Comparison of ENCODE assay signal across 18 cellular contexts in genomic region chrY:16959071-16959470, GRCh38.
"Had no signal": no experiment of that assay in that cellular context is flagged by ENCODE, and none has a peak within 500 bp of the region (broad histone marks: within the 10 kb centered on the region; RNA-seq: fewer than 3 reads in every experiment).

No MANE protein-coding gene starts in this region.

- H3K36me3 ChIP-seq: cardiac muscle cell, gastrocnemius medialis, neural progenitor cell, prostate gland, right atrium auricular region, tibial artery had no signal

- H3K4me1 ChIP-seq: gastrocnemius medialis, neural progenitor cell, prostate gland, right atrium auricular region, tibial artery had no signal

- H3K9ac ChIP-seq: neural progenitor cell had no signal

- H3K27me3 Mint-ChIP-seq: activated CD8-positive, alpha-beta memory T cell treated with anti-CD3 and anti-CD28 coated beads, Interleukin-2, amount 10 ng/mL, durations not matched to agents 7 days and 5 days; activated naive CD8-positive, alpha-beta T cell; memory B cell; naive thymus-derived CD4-positive, alpha-beta T cell had no signal

- H3K4me1 Mint-ChIP-seq: activated CD8-positive, alpha-beta memory T cell treated with anti-CD3 and anti-CD28 coated beads, Interleukin-2, amount 10 ng/mL, durations not matched to agents 7 days and 5 days; memory B cell; naive thymus-derived CD4-positive, alpha-beta T cell; neural progenitor cell had no signal

- H3K9me3 Mint-ChIP-seq: memory B cell, neural progenitor cell had no signal

- H3K9me3 ChIP-seq: gastrocnemius medialis, prostate gland, right atrium auricular region, tibial artery had no signal

- ATAC-seq: activated CD8-positive, alpha-beta memory T cell treated with anti-CD3 and anti-CD28 coated beads, Interleukin-2, amount 10 ng/mL, durations not matched to agents 7 days and 5 days; gastrocnemius medialis; naive thymus-derived CD4-positive, alpha-beta T cell had no signal

- H3K27me3 ChIP-seq: cardiac muscle cell, gastrocnemius medialis, neural progenitor cell, right atrium auricular region, tibial artery had no signal

- H3K4me2 ChIP-seq: neural progenitor cell had no signal

- H3K27ac Mint-ChIP-seq: activated CD8-positive, alpha-beta memory T cell treated with anti-CD3 and anti-CD28 coated beads, Interleukin-2, amount 10 ng/mL, durations not matched to agents 7 days and 5 days; activated naive CD8-positive, alpha-beta T cell; memory B cell; naive thymus-derived CD4-positive, alpha-beta T cell; neural progenitor cell had no signal

- H3K36me3 Mint-ChIP-seq: activated CD8-positive, alpha-beta memory T cell treated with anti-CD3 and anti-CD28 coated beads, Interleukin-2, amount 10 ng/mL, durations not matched to agents 7 days and 5 days; activated naive CD8-positive, alpha-beta T cell; memory B cell; naive thymus-derived CD4-positive, alpha-beta T cell; neural progenitor cell had no signal

- DNase-seq: activated CD4-positive, alpha-beta T cell treated with anti-CD3 and anti-CD28 coated beads, Interleukin-2, amount 50 U/mL, for 48 hours; activated CD8-positive, alpha-beta memory T cell treated with anti-CD3 and anti-CD28 coated beads, Interleukin-2, amount 10 ng/mL, durations not matched to agents 7 days and 5 days; gastrocnemius medialis; head of caudate nucleus; naive thymus-derived CD4-positive, alpha-beta T cell; stimulated activated CD4-positive, alpha-beta T cell treated with anti-CD3 and anti-CD28 coated beads, Interleukin-12 subunit alpha, Interleukin-12 subunit beta, amount 100 ng/mL, for 4 hours; stimulated activated CD4-positive, alpha-beta T cell treated with anti-CD3 and anti-CD28 coated beads, Interleukin-1b, Interleukin-23, amount 100 ng/mL, for 48 hours; stimulated activated CD8-positive, alpha-beta memory T cell treated with anti-CD3 and anti-CD28 coated beads, Interleukin-4, amount 100 ng/mL, for 48 hours; stimulated activated naive CD4-positive, alpha-beta T cell treated with Interleukin-2 at 50 U/mL for 16 hours; T-helper 1 cell; T-helper 9 cell; tibial artery had no signal

- H3K27ac ChIP-seq: cardiac muscle cell, gastrocnemius medialis, neural progenitor cell, prostate gland, right atrium auricular region, tibial artery had no signal

- H2AFZ ChIP-seq: neural progenitor cell had no signal

- H3K4me3 ChIP-seq: cardiac muscle cell, gastrocnemius medialis, neural progenitor cell, prostate gland, right atrium auricular region, tibial artery had no signal

- H3K4me3 Mint-ChIP-seq: activated CD8-positive, alpha-beta memory T cell treated with anti-CD3 and anti-CD28 coated beads, Interleukin-2, amount 10 ng/mL, durations not matched to agents 7 days and 5 days; activated naive CD8-positive, alpha-beta T cell; memory B cell; naive thymus-derived CD4-positive, alpha-beta T cell; neural progenitor cell had no signal
